7 cellular contexts compared by ENCODE assay signal in genomic region chr13:57507752-57508463, GRCh38.
"Had no signal": no experiment of that assay in that cellular context is flagged by ENCODE, and none has a peak within 500 bp of the region (broad histone marks: within the 10 kb centered on the region; RNA-seq: fewer than 3 reads in every experiment).

No MANE protein-coding gene starts in this region.

- H3K4me2 ChIP-seq: KMS-11 had no signal

- H3K27ac ChIP-seq: HL-60, KMS-11 had no signal

- DNase-seq: IMR-90, KBM-7, KG1 had no signal

- H3K36me3 Mint-ChIP-seq: IgD-negative memory B cell had no signal

- H3K27me3 Mint-ChIP-seq: IgD-negative memory B cell had no signal

- H3K4me3 Mint-ChIP-seq: IgD-negative memory B cell had no signal

- FAIRE-seq: HTR-8/SVneo had no signal

- H3K27ac Mint-ChIP-seq: IgD-negative memory B cell had no signal

- H3K9ac ChIP-seq: KMS-11 had no signal

- H3K4me1 Mint-ChIP-seq: IgD-negative memory B cell had no signal
